Comparison of ENCODE assay signal across 8 cellular contexts in the genomic region with DNA sequence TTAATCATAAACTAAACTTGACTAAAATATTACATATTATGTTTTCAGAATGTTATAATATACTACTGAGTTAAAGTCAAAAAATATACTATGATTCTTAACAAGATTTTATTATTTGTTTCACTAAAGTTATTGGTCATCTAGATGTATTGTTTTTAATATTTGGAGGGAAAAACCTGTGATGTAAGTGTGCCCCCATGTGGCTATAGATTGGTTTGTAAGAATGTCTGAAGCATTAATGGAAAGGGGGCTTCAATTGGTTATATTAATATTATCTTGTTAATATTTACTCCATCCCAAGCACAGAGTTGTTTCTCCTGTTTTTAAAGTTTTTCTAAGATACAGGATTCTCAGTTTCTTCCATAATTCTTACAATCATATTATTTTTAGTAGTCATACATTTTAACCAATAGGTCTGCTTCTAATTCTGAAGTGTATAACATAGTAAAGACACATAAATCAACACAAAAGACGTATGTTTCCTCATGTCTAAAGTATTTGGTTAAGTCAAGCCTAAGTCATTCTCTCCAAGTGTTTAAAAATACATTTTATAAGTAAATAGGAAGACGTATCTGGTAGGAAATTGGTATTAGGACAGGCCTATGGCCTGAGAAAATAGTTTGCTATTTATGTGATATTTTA. TPM values are rescaled to one million over a fixed set of nuclear protein-coding genes. Genes with fewer than 3 reads are reported as not detected.
DNase-seq lines count a peak whose midpoint lies in the region; ATAC-seq and TF ChIP-seq lines count a peak whose summit lies in the region.

No MANE protein-coding gene starts in this region.

- TF ChIP-seq CTCF in 22Rv1 (IDR thresholded peaks at IDR 0.05) (peak; percentile 86), GM13976 (IDR thresholded peaks at IDR 0.05; ENCODE audit: borderline replicate concordance, control extremely low read depth, extremely low read depth, insufficient read depth, missing control alignments) (no peak), PC-9 (conservative IDR thresholded peaks at IDR 0.05) (peak; percentile 73), foreskin fibroblast (IDR thresholded peaks at IDR 0.05; ENCODE audit: low read depth, low read length) (peak; percentile 28), upper lobe of right lung (IDR thresholded peaks at IDR 0.05) (peak; percentile 52)

- CTCF ChIA-PET in PC-9 (lab: Charles Lee): no interaction called here

- in situ Hi-C loops in GM13976 (cut with MboI; ENCODE audit: low sequenced_read_pairs, unreplicated experiment): no loop called here

- DNase-seq in GM13976 (ENCODE audit: low spot score) (peak; percentile 8), PC-9 (no peak), foreskin fibroblast (peak in 1 of 2 donors; percentile 59), upper lobe of right lung (no peak), occipital lobe (lab: John Stamatoyannopoulos, UW) (no peak)

- POLR2A ChIA-PET in PC-9 (lab: Charles Lee; ENCODE audit: unreplicated experiment): no interaction called here

- intact Hi-C loops in PC-9 (cut with micrococcal nuclease; ENCODE audit: unreplicated experiment) (loop anchor here (1.0 to 10.0 kb wide), 3 partner anchors 201 to 394 kb away; partner anchors contain the start of gene GNAI1), upper lobe of right lung (cut with DNase I) (no loop called here)

- no peak for ATAC-seq in upper lobe of right lung
- ATAC-seq in GM21619 (IDR thresholded peaks at IDR 0.05; ENCODE audit: unreplicated experiment): no peak
- ATAC-seq in HG03039 (IDR thresholded peaks at IDR 0.05; ENCODE audit: unreplicated experiment): no peak

- no peaks in the 10 kb centered on the region for H3K36me3 ChIP-seq in PC-9 (ENCODE audit: low read depth)
- no peaks in the 10 kb centered on the region for H3K36me3 ChIP-seq in upper lobe of right lung

- no peak overlapping the region for H3K4me2 ChIP-seq in PC-9

- H3K27me3 ChIP-seq in PC-9 (ENCODE audit: insufficient read depth, low read depth): no peaks in the 10 kb centered on the region
- H3K27me3 ChIP-seq in upper lobe of right lung: no peaks in the 10 kb centered on the region

- 0 out of 2 replicates have a peak, but pooled peaks cover 4% of the 10 kb centered on the region for H3K9me3 ChIP-seq in PC-9 (ENCODE audit: insufficient read depth, low read depth)
- no peaks in the 10 kb centered on the region for H3K9me3 ChIP-seq in upper lobe of right lung

- no TSS peak for BruUV-seq in PC-9 (replicated peaks; lab: Mats Ljungman, UMichigan)

- H3K79me2 ChIP-seq in PC-9 (ENCODE audit: low read depth): no peaks in the 10 kb centered on the region

- no peaks in the 10 kb centered on the region for H4K20me1 ChIP-seq in PC-9 (ENCODE audit: insufficient read depth)

- H3K27ac ChIP-seq in 22Rv1: no peak overlapping the region
- H3K27ac ChIP-seq in PC-9: no peak overlapping the region
- no peak overlapping the region for H3K27ac ChIP-seq in upper lobe of right lung

- H3K4me3 ChIP-seq in PC-9 (no peak overlapping the region), foreskin fibroblast (ENCODE audit: low read depth in 1 of 2, low read length in 2 of 2) (no peak overlapping the region), upper lobe of right lung (no peak overlapping the region)

- no peak overlapping the region for H2AFZ ChIP-seq in PC-9

- H3K9me2 ChIP-seq in PC-9 (ENCODE audit: insufficient read depth): no peaks in the 10 kb centered on the region

- H3K4me1 ChIP-seq in PC-9 (replicated peaks; ENCODE audit: insufficient read depth) (no peaks in the 10 kb centered on the region; the same call in 1 of the 2 replicates), upper lobe of right lung (no peaks in the 10 kb centered on the region)

- no peaks in the 10 kb centered on the region for H3F3A ChIP-seq in PC-9 (ENCODE audit: insufficient read depth, low read depth)

RNA-seq across cellular contexts. Expression of gene GNAT3, which starts 58.0 kb away (rescaled TPM):
- total RNA-seq in PC-9 (2021) (not detected in 2 replicates), upper lobe of right lung (not detected), occipital lobe (not detected)
